ENCODE assay signal across 18 cellular contexts in genomic region chr17:72104863-72105234, GRCh38. TPM values are rescaled to one million over a fixed set of nuclear protein-coding genes. Genes with fewer than 3 reads are reported as not detected.
A peak's percentile ranks its signal among the peaks of the same experiment; 100 is the strongest.
DNase-seq lines count a peak whose midpoint lies in the region; ATAC-seq and TF ChIP-seq lines count a peak whose summit lies in the region.
"Had no signal": no experiment of that assay in that cellular context is flagged by ENCODE, and none has a peak within 500 bp of the region (broad histone marks: within the 10 kb centered on the region; RNA-seq: fewer than 3 reads in every experiment).

No MANE protein-coding gene starts in this region.

- no peak for TF ChIP-seq EP300 in Ishikawa (IDR thresholded peaks at IDR 0.05; ENCODE audit: borderline replicate concordance)

- POLR2A ChIA-PET in MCF 10A (lab: Yijun Ruan, JAX), result interaction anchor here (0.6 to 0.8 kb wide), 3 partner anchors 9 to 677 kb away, joined by 3 read pairs; no protein-coding TSS in a partner anchor

- H3K4me1 Mint-ChIP-seq in MCF 10A (ENCODE audit: insufficient read depth, unreplicated experiment) (peaks cover 11% of the 10 kb centered on the region), neural progenitor cell (peaks cover 26% of the 10 kb centered on the region)
- H3K4me1 Mint-ChIP-seq: CD14-positive monocyte had no signal

- DNase-seq in MCF 10A (ENCODE audit: unreplicated experiment), result peak; percentile 95
- no peak for DNase-seq in neural progenitor cell (ENCODE audit: low spot score)
- DNase-seq in 8988T, result no peak
- DNase-seq in NOMO-1 (lab: John Stamatoyannopoulos, UW; ENCODE audit: unreplicated experiment in 2 of 2), result no peak
- no peak for DNase-seq in RPMI8226
- DNase-seq: ACHN; AML-193; COR-L47; DMS153; H7; IMR-90; NCI-H1417 treated with DMSO at 0.1 percent for 48 hours; NCI-H1930; NK-92 treated with Interleukin-12 subunit alpha and Interleukin-12 subunit beta, amount 100 ng/mL, for 24 hours had no signal

- H3K4me3 ChIP-seq in neural progenitor cell, result no peak overlapping the region

- TF ChIP-seq RAD21 in Ishikawa (IDR thresholded peaks at IDR 0.05; ENCODE audit: low read depth), result no peak

- no peak overlapping the region for H3K27ac ChIP-seq in neural progenitor cell

- no peaks in the 10 kb centered on the region for H3K9me3 ChIP-seq in neural progenitor cell (ENCODE audit: low read depth)

- no peaks in the 10 kb centered on the region for H3K27me3 ChIP-seq in neural progenitor cell

- peaks cover 10% of the 10 kb centered on the region for H3F3A ChIP-seq in neural progenitor cell (ENCODE audit: low read depth)

- no peak overlapping the region for H3K4me2 ChIP-seq in neural progenitor cell

- TF ChIP-seq CTCF in MCF 10A (IDR thresholded peaks at IDR 0.05; ENCODE audit: unreplicated experiment) (no peak), neural progenitor cell (IDR thresholded peaks at IDR 0.05) (no peak)

- peak; percentile 48 for ATAC-seq in esophagus mucosa
- no peak for ATAC-seq in GM21717 (IDR thresholded peaks at IDR 0.05; ENCODE audit: unreplicated experiment)

- no peak overlapping the region for H2AFZ ChIP-seq in neural progenitor cell (replicated peaks)

- no peaks in the 10 kb centered on the region for H3K27me3 Mint-ChIP-seq in MCF 10A (ENCODE audit: insufficient read depth, unreplicated experiment)
- peaks cover 5% of the 10 kb centered on the region for H3K27me3 Mint-ChIP-seq in neural progenitor cell (ENCODE audit: insufficient read depth, low read depth)

- H3K4me1 ChIP-seq in neural progenitor cell, result peaks cover 23% of the 10 kb centered on the region

- CTCF ChIA-PET in MCF 10A (lab: Yijun Ruan, JAX), result interaction anchor here (0.7 to 1.2 kb wide), 5 partner anchors 15 to 1210 kb away, joined by 3 to 5 read pairs (median 3); no protein-coding TSS in a partner anchor

- no TSS peak for BruUV-seq in MCF 10A (replicated peaks; lab: Mats Ljungman, UMichigan)

- no peaks in the 10 kb centered on the region for H4K20me1 ChIP-seq in neural progenitor cell (ENCODE audit: low read depth)

- H3K27ac Mint-ChIP-seq in MCF 10A (ENCODE audit: low read depth, unreplicated experiment) (no peak overlapping the region), neural progenitor cell (peak overlapping the region; percentile 47)
- H3K27ac Mint-ChIP-seq: CD14-positive monocyte had no signal

- intact Hi-C loops in MCF 10A (cut with micrococcal nuclease), result no loop called here

- no peak overlapping the region for H3K9ac ChIP-seq in neural progenitor cell

- no peaks in the 10 kb centered on the region for H3K36me3 ChIP-seq in neural progenitor cell

- no peaks in the 10 kb centered on the region for H3K36me3 Mint-ChIP-seq in MCF 10A (ENCODE audit: insufficient read depth, unreplicated experiment)
- no peaks in the 10 kb centered on the region for H3K36me3 Mint-ChIP-seq in neural progenitor cell
- H3K36me3 Mint-ChIP-seq: CD14-positive monocyte had no signal

- no peaks in the 10 kb centered on the region for H3K79me2 ChIP-seq in neural progenitor cell (ENCODE audit: low read depth)

- no peaks in the 10 kb centered on the region for H3K9me3 Mint-ChIP-seq in MCF 10A (ENCODE audit: unreplicated experiment)
- H3K9me3 Mint-ChIP-seq in neural progenitor cell, result no peaks in the 10 kb centered on the region

- no peak overlapping the region for H3K4me3 Mint-ChIP-seq in MCF 10A (ENCODE audit: unreplicated experiment)
- no peak overlapping the region for H3K4me3 Mint-ChIP-seq in neural progenitor cell
- H3K4me3 Mint-ChIP-seq: CD14-positive monocyte had no signal

TF ChIP-seq in Ishikawa, 13 proteins besides CTCF, POLR2A, EP300 and RAD21:
- TF ChIP-seq FOXM1 (IDR thresholded peaks at IDR 0.05; ENCODE audit: borderline replicate concordance, low read depth) (peak; percentile 25; the same call in 1 of the 2 replicates), TAF1 (IDR thresholded peaks at IDR 0.05; ENCODE audit: low read depth) (no peak), YY1 (IDR thresholded peaks at IDR 0.05; ENCODE audit: low read depth) (no peak), USF1 (IDR thresholded peaks at IDR 0.05) (no peak), ZBTB7A (IDR thresholded peaks at IDR 0.05; ENCODE audit: low read depth) (no peak)

RNA-seq across cellular contexts. Expression of gene SOX9, which starts 16.0 kb away (rescaled TPM):
- 2.6 and 4.5 TPM in 2 replicates for total RNA-seq in MCF 10A (2022)
- 20.3 TPM for total RNA-seq in esophagus mucosa
- total RNA-seq in neural progenitor cell (ENCODE audit: low replicate concordance), result 10.6 and 12.7 TPM in 2 replicates
